27 cellular contexts compared by ENCODE assay signal in the genomic region with DNA sequence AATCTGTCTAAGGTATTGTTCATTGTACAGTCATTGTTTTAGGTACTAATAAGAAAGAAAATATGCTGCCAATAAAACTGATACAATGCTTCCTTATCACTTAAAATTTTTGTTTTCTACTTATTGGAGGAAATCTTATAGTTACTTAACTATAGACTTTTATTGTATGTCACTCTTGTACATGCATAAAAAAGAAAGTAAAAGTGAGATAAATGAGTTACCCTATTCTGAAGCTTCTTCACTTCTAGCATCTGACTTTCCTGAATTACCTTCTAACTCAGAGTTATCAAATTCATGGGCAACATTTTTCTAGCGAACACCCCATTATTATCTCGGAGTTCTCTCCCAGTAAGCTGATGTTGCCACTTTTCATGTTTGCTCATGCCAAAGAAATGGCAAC.
"Had no signal": no experiment of that assay in that cellular context is flagged by ENCODE, and none has a peak within 500 bp of the region (broad histone marks: within the 10 kb centered on the region; RNA-seq: fewer than 3 reads in every experiment).

No MANE protein-coding gene starts in this region.

- DNase-seq: immature natural killer cell; kidney; left colon; left lung; lower lobe of right lung; mammary epithelial cell; mesenchymal stem cell; naive thymus-derived CD8-positive, alpha-beta T cell; nucleus accumbens; pancreas; posterior cingulate gyrus; retina; right cardiac atrium; stimulated activated CD4-positive, alpha-beta T cell treated with anti-CD3 and anti-CD28 coated beads, Interleukin-12 subunit alpha, Interleukin-12 subunit beta, amount 100 ng/mL, for 4 hours; stimulated activated CD4-positive, alpha-beta T cell treated with anti-CD3 and anti-CD28 coated beads, Interleukin-15, amount 100 ng/mL, for 24 hours; stimulated activated CD4-positive, alpha-beta T cell treated with anti-CD3 and anti-CD28 coated beads, Interleukin-2, amount 100 ng/mL, for 24 hours; stimulated activated CD4-positive, alpha-beta T cell treated with anti-CD3 and anti-CD28 coated beads, Interleukin-4, amount 100 ng/mL, for 24 hours; stimulated activated naive CD4-positive, alpha-beta T cell; tibial artery; trophoblast cell; uterus had no signal

- H3K27me3 ChIP-seq: left lung, pancreas, suprapubic skin, tibial artery, uterus had no signal

- ATAC-seq: left colon; left lung; lower lobe of right lung; naive thymus-derived CD8-positive, alpha-beta T cell; pancreas; right cardiac atrium; sciatic nerve; stimulated activated effector memory CD8-positive, alpha-beta T cell treated with anti-CD3 and anti-CD28 coated beads, Interleukin-12 subunit alpha, Interleukin-12 subunit beta, amount 100 ng/mL, for 72 hours had no signal

- H3K4me3 ChIP-seq: left lung, lower lobe of right lung, pancreas, prostate gland, skin epidermis, suprapubic skin, thoracic aorta, tibial artery, uterus had no signal

- H3K27ac ChIP-seq: left lung, lower lobe of right lung, pancreas, skin epidermis, suprapubic skin, thoracic aorta, tibial artery, uterus had no signal

- H3K4me1 ChIP-seq: left lung, lower lobe of right lung, pancreas, prostate gland, suprapubic skin, tibial artery, uterus had no signal

- H3K36me3 ChIP-seq: left lung, lower lobe of right lung, pancreas, prostate gland, suprapubic skin, thoracic aorta, tibial artery, uterus had no signal

- H3K9me3 ChIP-seq: left lung, lower lobe of right lung, pancreas, prostate gland, suprapubic skin, thoracic aorta, tibial artery, uterus had no signal
